24 cellular contexts compared by ENCODE assay signal in the genomic region with DNA sequence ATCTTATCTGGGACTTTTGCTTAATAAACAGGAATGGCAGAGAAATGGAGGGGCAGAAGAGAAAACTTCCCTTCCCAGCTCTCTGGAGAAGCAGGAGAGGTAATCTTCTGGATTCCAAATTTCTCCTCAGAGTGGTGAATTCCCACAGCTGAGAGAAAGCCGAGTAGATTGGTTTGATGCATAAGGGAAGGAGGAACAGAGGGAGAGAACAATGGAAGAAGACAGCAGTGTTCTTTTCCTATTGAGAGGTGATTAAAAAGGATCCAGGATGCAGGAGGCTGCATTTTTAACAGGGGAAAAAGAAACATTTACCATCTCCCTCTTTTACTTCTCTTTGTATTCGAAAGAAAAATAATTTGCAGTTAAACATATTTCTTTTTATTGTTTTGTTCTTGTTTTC.
"Had no signal": no experiment of that assay in that cellular context is flagged by ENCODE, and none has a peak within 500 bp of the region (broad histone marks: within the 10 kb centered on the region; RNA-seq: fewer than 3 reads in every experiment).

No MANE protein-coding gene starts in this region.

- DNase-seq: activated CD4-positive, alpha-beta T cell treated with anti-CD3 and anti-CD28 coated beads for 48 hours; activated CD4-positive, alpha-beta T cell treated with anti-CD3 and anti-CD28 coated beads, Interleukin-2, amount 50 U/mL, for 48 hours; activated CD8-positive, alpha-beta memory T cell treated with anti-CD3 and anti-CD28 coated beads for 24 hours; activated effector memory CD4-positive, alpha-beta T cell treated with Interleukin-2 at 50 U/mL for 16 hours; activated naive CD4-positive, alpha-beta T cell treated with Interleukin-2 at 50 U/mL for 16 hours; anterior cingulate cortex; central memory CD4-positive, alpha-beta T cell; glutamatergic neuron; islet precursor cell; left cardiac atrium; midbrain; naive thymus-derived CD4-positive, alpha-beta T cell; occipital lobe; stimulated activated CD4-positive, alpha-beta T cell treated with anti-CD3 and anti-CD28 coated beads, Interleukin-1b, Interleukin-23, amount 100 ng/mL, for 48 hours; stimulated activated CD4-positive, alpha-beta T cell treated with anti-CD3 and anti-CD28 coated beads, Interleukin-4, amount 100 ng/mL, for 4 hours; stimulated activated CD8-positive, alpha-beta memory T cell treated with anti-CD3 and anti-CD28 coated beads, Interleukin-4, amount 100 ng/mL, for 48 hours; stimulated activated naive CD8-positive, alpha-beta T cell treated with anti-CD3 and anti-CD28 coated beads, Interleukin-15, amount 100 ng/mL, for 72 hours; tibial artery; uterus had no signal

- H3K9me3 ChIP-seq: esophagus muscularis mucosa, right atrium auricular region, tibial artery, uterus had no signal

- H3K4me1 ChIP-seq: uterus had no signal

- H3K27ac ChIP-seq: esophagus muscularis mucosa, hepatocyte, tibial artery, uterus had no signal

- H3K36me3 ChIP-seq: esophagus muscularis mucosa, right atrium auricular region, tibial artery, uterus had no signal

- ATAC-seq: left cardiac atrium; naive thymus-derived CD4-positive, alpha-beta T cell; stimulated activated memory B cell treated with anti-CD40 and anti-IgM and Interleukin-4, amounts not matched to agents 10 μg/mL and 1 μg/mL and 100 μg/mL, for 72 hours; stimulated activated naive CD8-positive, alpha-beta T cell treated with anti-CD3 and anti-CD28 coated beads, Interleukin-15, amount 100 ng/mL, for 72 hours had no signal

- H3K27me3 ChIP-seq: esophagus muscularis mucosa, hepatocyte, right atrium auricular region, tibial artery, uterus had no signal

- H3K4me3 ChIP-seq: esophagus muscularis mucosa, hepatocyte, right atrium auricular region, smooth muscle cell, tibial artery, uterus had no signal
